In genomic region chr9:137113385-137114159, GRCh38 we compare ENCODE assay signal across 10 cellular contexts. TPM values are rescaled to one million over a fixed set of nuclear protein-coding genes. Genes with fewer than 3 reads are reported as not detected.
A peak's percentile ranks its signal among the peaks of the same experiment; 100 is the strongest.
DNase-seq lines count a peak whose midpoint lies in the region; ATAC-seq and TF ChIP-seq lines count a peak whose summit lies in the region.
"Had no signal": no experiment of that assay in that cellular context is flagged by ENCODE, and none has a peak within 500 bp of the region (broad histone marks: within the 10 kb centered on the region; RNA-seq: fewer than 3 reads in every experiment).

No MANE protein-coding gene starts in this region.

- H3K9me3 Mint-ChIP-seq in activated CD8-positive, alpha-beta memory T cell treated with anti-CD3 and anti-CD28 coated beads, Interleukin-2, amount 10 ng/mL, durations not matched to agents 7 days and 5 days (ENCODE audit: low read depth): no peaks in the 10 kb centered on the region
- H3K9me3 Mint-ChIP-seq in activated CD4-positive, alpha-beta T cell treated with anti-CD3 and anti-CD28 coated beads, Interleukin-2, amount 10 ng/mL, durations not matched to agents 24 days and 14 days: no peaks in the 10 kb centered on the region
- H3K9me3 Mint-ChIP-seq: neural crest cell had no signal

- H3K4me3 Mint-ChIP-seq in activated CD8-positive, alpha-beta memory T cell treated with anti-CD3 and anti-CD28 coated beads, Interleukin-2, amount 10 ng/mL, durations not matched to agents 7 days and 5 days: peak overlapping the region; percentile 66
- H3K4me3 Mint-ChIP-seq in activated CD4-positive, alpha-beta T cell treated with anti-CD3 and anti-CD28 coated beads, Interleukin-2, amount 10 ng/mL, durations not matched to agents 24 days and 14 days: peak overlapping the region; percentile 83

- peak overlapping the region; percentile 52 for H3K27ac Mint-ChIP-seq in activated CD8-positive, alpha-beta memory T cell treated with anti-CD3 and anti-CD28 coated beads, Interleukin-2, amount 10 ng/mL, durations not matched to agents 7 days and 5 days
- H3K27ac Mint-ChIP-seq in activated CD4-positive, alpha-beta T cell treated with anti-CD3 and anti-CD28 coated beads, Interleukin-2, amount 10 ng/mL, durations not matched to agents 24 days and 14 days: peak overlapping the region; percentile 78

- CTCF ChIA-PET in activated CD8-positive, alpha-beta memory T cell treated with anti-CD3 and anti-CD28 coated beads, Interleukin-2, amount 10 ng/mL, durations not matched to agents 7 days and 5 days (lab: Charles Lee): interaction anchor here (0.7 to 3.2 kb wide), 9 partner anchors 17 to 385 kb away, joined by 3 to 23 read pairs (median 6); partner anchors contain the start of genes MAN1B1, RNF224 and TOR4A

- peak overlapping the region; percentile 63 for H3K4me3 ChIP-seq in fibroblast of the aortic adventitia (ENCODE audit: low read depth, low read length)
- peak overlapping the region; percentile 58 for H3K4me3 ChIP-seq in thoracic aorta

- peak; percentile 53 for ATAC-seq in activated CD8-positive, alpha-beta memory T cell treated with anti-CD3 and anti-CD28 coated beads, Interleukin-2, amount 10 ng/mL, durations not matched to agents 7 days and 5 days
- no peak for ATAC-seq in thoracic aorta (ENCODE audit: insufficient number of reproducible peaks, low FRiP score, low read depth)
- ATAC-seq in HG03378 (IDR thresholded peaks at IDR 0.05; ENCODE audit: unreplicated experiment): no peak
- ATAC-seq in GM18861 (IDR thresholded peaks at IDR 0.05; ENCODE audit: unreplicated experiment): no peak

- no peaks in the 10 kb centered on the region for H3K27me3 ChIP-seq in thoracic aorta (replicated peaks; ENCODE audit: insufficient read depth)

- no peak overlapping the region for H3K27ac ChIP-seq in thoracic aorta

- H3K4me1 Mint-ChIP-seq in activated CD8-positive, alpha-beta memory T cell treated with anti-CD3 and anti-CD28 coated beads, Interleukin-2, amount 10 ng/mL, durations not matched to agents 7 days and 5 days: peaks cover 7% of the 10 kb centered on the region
- H3K4me1 Mint-ChIP-seq in activated CD4-positive, alpha-beta T cell treated with anti-CD3 and anti-CD28 coated beads, Interleukin-2, amount 10 ng/mL, durations not matched to agents 24 days and 14 days: peaks cover 2% of the 10 kb centered on the region
- H3K4me1 Mint-ChIP-seq: neural crest cell had no signal

- intact Hi-C loops in activated CD4-positive, alpha-beta T cell treated with anti-CD3 and anti-CD28 coated beads, Interleukin-2, amount 10 ng/mL, durations not matched to agents 24 days and 14 days (cut with micrococcal nuclease): loop anchor here (1.0 to 2.0 kb wide), 3 partner anchors 15 to 27 kb away; partner anchors contain the start of gene MAN1B1

- TF ChIP-seq CTCF in fibroblast of the aortic adventitia (IDR thresholded peaks at IDR 0.05; ENCODE audit: insufficient read depth, low read length): no peak
- TF ChIP-seq CTCF in thoracic aorta (IDR thresholded peaks at IDR 0.05): no peak

- peaks cover 5 to 19% of the 10 kb centered on the region in 2 donors for H3K4me1 ChIP-seq in thoracic aorta (ENCODE audit: control insufficient read depth in 1 of 2, low read depth in 2 of 2)

- no peaks in the 10 kb centered on the region for H3K9me3 ChIP-seq in thoracic aorta

- no peaks in the 10 kb centered on the region for H3K27me3 Mint-ChIP-seq in activated CD8-positive, alpha-beta memory T cell treated with anti-CD3 and anti-CD28 coated beads, Interleukin-2, amount 10 ng/mL, durations not matched to agents 7 days and 5 days
- H3K27me3 Mint-ChIP-seq in activated CD4-positive, alpha-beta T cell treated with anti-CD3 and anti-CD28 coated beads, Interleukin-2, amount 10 ng/mL, durations not matched to agents 24 days and 14 days: no peaks in the 10 kb centered on the region

- peaks cover 5% of the 10 kb centered on the region for H3K36me3 ChIP-seq in thoracic aorta

- peak; percentile 59 for DNase-seq in activated CD8-positive, alpha-beta memory T cell treated with anti-CD3 and anti-CD28 coated beads, Interleukin-2, amount 10 ng/mL, durations not matched to agents 7 days and 5 days
- no peak for DNase-seq in activated CD8-positive, alpha-beta memory T cell treated with anti-CD3 and anti-CD28 coated beads, Interleukin-2, amount 50 U/mL, for 4 hours
- peak; percentile 81 for DNase-seq in activated CD4-positive, alpha-beta T cell treated with anti-CD3 and anti-CD28 coated beads, Interleukin-2, amount 10 ng/mL, durations not matched to agents 24 days and 14 days
- DNase-seq in fibroblast of the aortic adventitia (ENCODE audit: low read depth) (peak; percentile 12), thoracic aorta (ENCODE audit: low spot score) (no peak), SHP77 (lab: John Stamatoyannopoulos, UW) (no peak)
- DNase-seq: GF-D8 had no signal

- peaks cover 5% of the 10 kb centered on the region for H3K36me3 Mint-ChIP-seq in activated CD8-positive, alpha-beta memory T cell treated with anti-CD3 and anti-CD28 coated beads, Interleukin-2, amount 10 ng/mL, durations not matched to agents 7 days and 5 days
- H3K36me3 Mint-ChIP-seq in activated CD4-positive, alpha-beta T cell treated with anti-CD3 and anti-CD28 coated beads, Interleukin-2, amount 10 ng/mL, durations not matched to agents 24 days and 14 days (ENCODE audit: low read depth): peaks cover 8% of the 10 kb centered on the region

RNA-seq across cellular contexts. Expression of gene DPP7, which starts 1.0 kb away (rescaled TPM):
- total RNA-seq in activated CD8-positive, alpha-beta memory T cell treated with anti-CD3 and anti-CD28 coated beads, Interleukin-2, amount 10 ng/mL, durations not matched to agents 7 days and 5 days: 100 to 1,000 TPM; 271 to 321 TPM
- 365 and 375 TPM in 2 replicates for total RNA-seq in activated CD4-positive, alpha-beta T cell treated with anti-CD3 and anti-CD28 coated beads, Interleukin-2, amount 10 ng/mL, durations not matched to agents 24 days and 14 days
- total RNA-seq in fibroblast of the aortic adventitia (ENCODE audit: low replicate concordance): 69.5 and 72.3 TPM in 2 replicates
- 100 to 1,000 TPM; 100 to 148 TPM for total RNA-seq in thoracic aorta

RNA-seq across cellular contexts. Expression of gene GRIN1, which starts 25.4 kb away (rescaled TPM):
- not detected for total RNA-seq in activated CD8-positive, alpha-beta memory T cell treated with anti-CD3 and anti-CD28 coated beads, Interleukin-2, amount 10 ng/mL, durations not matched to agents 7 days and 5 days
- total RNA-seq in activated CD4-positive, alpha-beta T cell treated with anti-CD3 and anti-CD28 coated beads, Interleukin-2, amount 10 ng/mL, durations not matched to agents 24 days and 14 days: 0.07 TPM in 1 of 2 replicates, not detected in the other
- total RNA-seq in fibroblast of the aortic adventitia (ENCODE audit: low replicate concordance): not detected in 2 replicates
- not detected for total RNA-seq in thoracic aorta

RNA-seq across cellular contexts. Expression of gene MAN1B1, which starts 26.8 kb away (rescaled TPM):
- total RNA-seq in activated CD8-positive, alpha-beta memory T cell treated with anti-CD3 and anti-CD28 coated beads, Interleukin-2, amount 10 ng/mL, durations not matched to agents 7 days and 5 days: 10 to 100 TPM; 43.8 to 60.6 TPM
- 49.7 and 50.1 TPM in 2 replicates for total RNA-seq in activated CD4-positive, alpha-beta T cell treated with anti-CD3 and anti-CD28 coated beads, Interleukin-2, amount 10 ng/mL, durations not matched to agents 24 days and 14 days
- total RNA-seq in fibroblast of the aortic adventitia (ENCODE audit: low replicate concordance) (50.8 and 103 TPM in 2 replicates), thoracic aorta (10 to 100 TPM; 32.9 to 52.9 TPM)

RNA-seq across cellular contexts. Expression of gene UAP1L1, which starts 36.3 kb away (rescaled TPM):
- 10 to 100 TPM; 32.6 to 35.3 TPM for total RNA-seq in activated CD8-positive, alpha-beta memory T cell treated with anti-CD3 and anti-CD28 coated beads, Interleukin-2, amount 10 ng/mL, durations not matched to agents 7 days and 5 days
- 17.1 and 19.1 TPM in 2 replicates for total RNA-seq in activated CD4-positive, alpha-beta T cell treated with anti-CD3 and anti-CD28 coated beads, Interleukin-2, amount 10 ng/mL, durations not matched to agents 24 days and 14 days
- 12.7 and 17.7 TPM in 2 replicates for total RNA-seq in fibroblast of the aortic adventitia (ENCODE audit: low replicate concordance)
- total RNA-seq in thoracic aorta: 10 to 100 TPM in 1 of 2 donors, 1 to 10 TPM in 1; 9.6 to 11.4 TPM

RNA-seq across cellular contexts. Expression of gene SAPCD2, which starts 43.2 kb away (rescaled TPM):
- total RNA-seq in activated CD8-positive, alpha-beta memory T cell treated with anti-CD3 and anti-CD28 coated beads, Interleukin-2, amount 10 ng/mL, durations not matched to agents 7 days and 5 days: 10 to 100 TPM; 31.9 to 40.1 TPM
- 22.8 and 23.8 TPM in 2 replicates for total RNA-seq in activated CD4-positive, alpha-beta T cell treated with anti-CD3 and anti-CD28 coated beads, Interleukin-2, amount 10 ng/mL, durations not matched to agents 24 days and 14 days
- total RNA-seq in fibroblast of the aortic adventitia (ENCODE audit: low replicate concordance) (0.41 and 1.5 TPM in 2 replicates), thoracic aorta (under 1 TPM; 0.41 to 0.92 TPM)

Comparison
In these comparisons a context has a peak if more than half of its experiments do, and no peak if none do; other contexts are left out.
1. DNase-seq: peak in activated CD8-positive, alpha-beta memory T cell treated with anti-CD3 and anti-CD28 coated beads, Interleukin-2, amount 10 ng/mL, durations not matched to agents 7 days and 5 days (single experiment), activated CD4-positive, alpha-beta T cell treated with anti-CD3 and anti-CD28 coated beads, Interleukin-2, amount 10 ng/mL, durations not matched to agents 24 days and 14 days (single experiment) and fibroblast of the aortic adventitia (single experiment); none in activated CD8-positive, alpha-beta memory T cell treated with anti-CD3 and anti-CD28 coated beads, Interleukin-2, amount 50 U/mL, for 4 hours (single experiment), thoracic aorta (single experiment) and SHP77 (0 of 2).